Comparison of ENCODE assay signal across 22 cellular contexts in the genomic region with DNA sequence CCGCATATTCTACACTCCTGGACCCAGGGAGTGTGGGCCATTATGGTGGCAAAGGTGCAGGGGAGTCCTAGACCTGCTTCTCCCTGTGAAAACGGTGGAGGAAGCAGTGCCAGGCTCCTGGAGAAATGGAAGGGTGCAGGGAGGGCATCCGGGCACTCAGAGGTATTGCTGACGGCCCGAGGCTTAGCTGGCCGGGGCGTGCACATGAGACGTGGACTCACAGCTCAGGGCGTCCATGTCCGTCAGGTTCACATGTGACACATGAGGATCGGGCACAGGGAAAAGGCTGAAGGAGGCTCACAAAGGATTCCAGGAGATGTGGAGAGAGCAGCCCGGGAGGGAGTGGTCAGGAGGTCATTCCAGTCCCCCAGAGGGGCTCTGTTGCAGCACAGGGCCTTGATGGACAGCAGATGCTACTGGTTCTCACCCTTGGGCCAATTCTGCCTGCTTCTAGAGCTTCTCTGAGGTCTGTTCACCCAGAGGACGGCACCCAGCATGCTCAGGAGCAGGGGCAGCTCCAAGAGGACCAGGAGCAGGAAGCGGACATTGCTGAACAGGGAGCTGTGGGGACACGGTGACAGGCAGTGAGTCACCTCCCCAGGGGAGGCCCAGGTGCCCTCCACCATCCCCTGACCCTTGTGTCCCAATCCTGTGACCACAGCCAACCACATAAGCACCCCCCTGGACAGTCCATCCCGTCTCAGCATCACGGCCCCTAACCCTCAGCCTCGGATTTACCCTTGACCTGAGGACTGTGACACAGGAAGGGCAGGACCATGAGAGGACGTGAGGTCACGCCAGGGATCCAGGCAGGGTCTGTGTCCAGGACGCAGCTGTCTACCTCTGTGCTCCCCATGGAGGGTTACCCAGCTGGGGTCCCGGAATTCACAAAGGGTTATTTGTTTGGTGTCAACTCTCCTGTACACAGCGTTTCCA. TPM values are rescaled to one million over a fixed set of nuclear protein-coding genes. Genes with fewer than 3 reads are reported as not detected.
"Had no signal": no experiment of that assay in that cellular context is flagged by ENCODE, and none has a peak within 500 bp of the region (broad histone marks: within the 10 kb centered on the region; RNA-seq: fewer than 3 reads in every experiment).

No MANE protein-coding gene starts in this region.

- H3K27me3 ChIP-seq: brain microvascular endothelial cell had no signal

- H3K4me3 Mint-ChIP-seq: activated B cell treated with CpG ODN at 0.5 μM for 24 hours; activated CD4-positive, alpha-beta T cell treated with anti-CD3 and anti-CD28 coated beads, Interleukin-2, amount 10 ng/mL, durations not matched to agents 24 days and 14 days; activated CD8-positive, alpha-beta memory T cell treated with anti-CD3 and anti-CD28 coated beads, Interleukin-2, amount 10 ng/mL, durations not matched to agents 7 days and 5 days; activated naive CD4-positive, alpha-beta T cell treated with anti-CD3 and anti-CD28 coated beads, Interleukin-2, amount 10 ng/mL, durations not matched to agents 7 days and 5 days; activated naive CD8-positive, alpha-beta T cell treated with anti-CD3 and anti-CD28 coated beads for 36 hours; activated T-cell treated with anti-CD3 and anti-CD28 coated beads, Interleukin-2, amount 50 U/mL, for 4 hours; T-helper 1 cell treated with Interleukin-12 subunit alpha and Interleukin-12 subunit beta and Interleukin-4 antibody, amounts not matched to agents 30 μg/mL and 1 μg/mL, for 36 hours had no signal

- H3K27ac ChIP-seq: brain microvascular endothelial cell had no signal

- H3K36me3 ChIP-seq: brain microvascular endothelial cell had no signal

- H3K9me3 Mint-ChIP-seq: activated B cell treated with CpG ODN at 0.5 μM for 24 hours; activated CD4-positive, alpha-beta T cell treated with anti-CD3 and anti-CD28 coated beads, Interleukin-2, amount 10 ng/mL, durations not matched to agents 24 days and 14 days; activated naive CD4-positive, alpha-beta T cell treated with anti-CD3 and anti-CD28 coated beads, Interleukin-2, amount 10 ng/mL, durations not matched to agents 7 days and 5 days; activated naive CD8-positive, alpha-beta T cell treated with anti-CD3 and anti-CD28 coated beads for 36 hours; activated T-cell treated with anti-CD3 and anti-CD28 coated beads, Interleukin-2, amount 50 U/mL, for 4 hours; T-helper 1 cell treated with Interleukin-12 subunit alpha and Interleukin-12 subunit beta and Interleukin-4 antibody, amounts not matched to agents 30 μg/mL and 1 μg/mL, for 36 hours had no signal

- H3K27ac Mint-ChIP-seq: activated B cell treated with CpG ODN at 0.5 μM for 24 hours; activated CD4-positive, alpha-beta T cell treated with anti-CD3 and anti-CD28 coated beads, Interleukin-2, amount 10 ng/mL, durations not matched to agents 24 days and 14 days; activated CD8-positive, alpha-beta memory T cell treated with anti-CD3 and anti-CD28 coated beads, Interleukin-2, amount 10 ng/mL, durations not matched to agents 7 days and 5 days; activated naive CD4-positive, alpha-beta T cell treated with anti-CD3 and anti-CD28 coated beads, Interleukin-2, amount 10 ng/mL, durations not matched to agents 7 days and 5 days; activated naive CD8-positive, alpha-beta T cell treated with anti-CD3 and anti-CD28 coated beads for 36 hours; T-helper 1 cell treated with Interleukin-12 subunit alpha and Interleukin-12 subunit beta and Interleukin-4 antibody, amounts not matched to agents 30 μg/mL and 1 μg/mL, for 36 hours had no signal

- H3K36me3 Mint-ChIP-seq: activated CD8-positive, alpha-beta memory T cell treated with anti-CD3 and anti-CD28 coated beads, Interleukin-2, amount 10 ng/mL, durations not matched to agents 7 days and 5 days; activated naive CD4-positive, alpha-beta T cell treated with anti-CD3 and anti-CD28 coated beads, Interleukin-2, amount 10 ng/mL, durations not matched to agents 7 days and 5 days; activated naive CD8-positive, alpha-beta T cell treated with anti-CD3 and anti-CD28 coated beads for 36 hours had no signal

- DNase-seq: activated B cell treated with CpG ODN at 0.5 μM for 24 hours; activated CD4-positive, alpha-beta T cell treated with anti-CD3 and anti-CD28 coated beads for 1 hour; activated CD4-positive, alpha-beta T cell treated with anti-CD3 and anti-CD28 coated beads, Interleukin-2, amount 10 ng/mL, durations not matched to agents 24 days and 14 days; activated CD4-positive, alpha-beta T cell treated with anti-CD3 and anti-CD28 coated beads, Interleukin-2, amount 50 U/mL, for 48 hours; activated CD8-positive, alpha-beta memory T cell treated with anti-CD3 and anti-CD28 coated beads, Interleukin-2, amount 10 ng/mL, durations not matched to agents 7 days and 5 days; activated gamma-delta T cell treated with Interleukin-2 at 50 U/mL for 16 hours; activated naive CD4-positive, alpha-beta T cell treated with anti-CD3 and anti-CD28 coated beads, Interleukin-2, amount 10 ng/mL, durations not matched to agents 7 days and 5 days; activated naive CD8-positive, alpha-beta T cell treated with anti-CD3 and anti-CD28 coated beads for 36 hours; activated T-cell treated with anti-CD3 and anti-CD28 coated beads, Interleukin-2, amount 50 U/mL, for 4 hours; brain microvascular endothelial cell; Kasumi-1; KBM-7; NCI-H146; NCI-H187 treated with DMSO at 0.1 percent for 48 hours; NCI-H2081 treated with DMSO at 0.1 percent for 48 hours; NCI-H446; NCI-H524; PC-3; SHP77 treated with DMSO at 0.1 percent for 48 hours had no signal

- H3K4me1 Mint-ChIP-seq: activated naive CD8-positive, alpha-beta T cell treated with anti-CD3 and anti-CD28 coated beads for 36 hours had no signal

RNA-seq across cellular contexts. Expression of gene CD300C, which starts 4.5 kb away (rescaled TPM):
- total RNA-seq: activated naive CD8-positive, alpha-beta T cell treated with anti-CD3 and anti-CD28 coated beads for 36 hours; activated T-cell treated with anti-CD3 and anti-CD28 coated beads, Interleukin-2, amount 50 U/mL, for 4 hours; PC-3 had no signal

RNA-seq across cellular contexts. Expression of gene CD300LB, which starts 10.2 kb away (rescaled TPM):
- total RNA-seq: activated B cell treated with CpG ODN at 0.5 μM for 24 hours; activated CD4-positive, alpha-beta T cell treated with anti-CD3 and anti-CD28 coated beads, Interleukin-2, amount 10 ng/mL, durations not matched to agents 24 days and 14 days; activated CD8-positive, alpha-beta memory T cell treated with anti-CD3 and anti-CD28 coated beads, Interleukin-2, amount 10 ng/mL, durations not matched to agents 7 days and 5 days; activated naive CD8-positive, alpha-beta T cell treated with anti-CD3 and anti-CD28 coated beads for 36 hours; activated T-cell treated with anti-CD3 and anti-CD28 coated beads, Interleukin-2, amount 50 U/mL, for 4 hours; cardiac septum; PC-3; SK-MEL-5 had no signal

RNA-seq across cellular contexts. Expression of gene CD300H, which starts 25.9 kb away (rescaled TPM):
- total RNA-seq: activated B cell treated with CpG ODN at 0.5 μM for 24 hours; activated CD4-positive, alpha-beta T cell treated with anti-CD3 and anti-CD28 coated beads, Interleukin-2, amount 10 ng/mL, durations not matched to agents 24 days and 14 days; activated CD8-positive, alpha-beta memory T cell treated with anti-CD3 and anti-CD28 coated beads, Interleukin-2, amount 10 ng/mL, durations not matched to agents 7 days and 5 days; activated naive CD8-positive, alpha-beta T cell treated with anti-CD3 and anti-CD28 coated beads for 36 hours; activated T-cell treated with anti-CD3 and anti-CD28 coated beads, Interleukin-2, amount 50 U/mL, for 4 hours; cardiac septum; PC-3; SK-MEL-5 had no signal

RNA-seq across cellular contexts. Expression of gene CD300LD, which starts 50.6 kb away (rescaled TPM):
- total RNA-seq: activated B cell treated with CpG ODN at 0.5 μM for 24 hours; activated CD4-positive, alpha-beta T cell treated with anti-CD3 and anti-CD28 coated beads, Interleukin-2, amount 10 ng/mL, durations not matched to agents 24 days and 14 days; activated CD8-positive, alpha-beta memory T cell treated with anti-CD3 and anti-CD28 coated beads, Interleukin-2, amount 10 ng/mL, durations not matched to agents 7 days and 5 days; activated naive CD8-positive, alpha-beta T cell treated with anti-CD3 and anti-CD28 coated beads for 36 hours; activated T-cell treated with anti-CD3 and anti-CD28 coated beads, Interleukin-2, amount 50 U/mL, for 4 hours; cardiac septum; PC-3; SK-MEL-5 had no signal
